8 cellular contexts compared by ENCODE assay signal in the genomic region with DNA sequence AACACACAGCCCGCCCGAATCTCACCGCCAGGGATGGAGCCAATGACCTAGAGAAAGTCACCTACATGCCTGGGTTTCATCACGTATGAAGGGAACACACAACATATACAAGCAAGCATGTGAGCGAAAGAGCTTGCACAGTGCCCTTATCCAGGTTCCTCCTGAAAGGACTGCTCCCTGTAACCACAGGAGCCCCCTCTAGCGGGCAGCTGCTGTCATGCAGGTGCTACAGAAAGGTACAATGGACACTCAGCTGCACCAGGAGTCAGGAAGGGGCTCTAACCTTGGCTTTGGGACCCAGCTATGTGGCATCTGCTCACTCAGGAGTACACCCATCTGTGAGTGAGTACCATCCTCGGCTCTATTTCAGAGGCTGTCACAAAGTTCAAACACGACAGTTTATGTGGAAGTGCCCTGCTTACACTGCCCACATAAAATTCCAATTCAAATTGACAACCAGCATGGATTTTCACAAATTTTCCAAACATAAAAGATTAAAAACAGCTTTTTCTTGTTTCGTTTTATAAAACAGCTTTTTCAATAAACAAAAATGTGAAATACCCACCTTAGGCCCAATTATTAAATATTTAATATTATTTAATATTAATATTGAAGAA. TPM values are rescaled to one million over a fixed set of nuclear protein-coding genes. Genes with fewer than 3 reads are reported as not detected.
A peak's percentile ranks its signal among the peaks of the same experiment; 100 is the strongest.
DNase-seq lines count a peak whose midpoint lies in the region; ATAC-seq and TF ChIP-seq lines count a peak whose summit lies in the region.

No MANE protein-coding gene starts in this region.

- H4K20me1 ChIP-seq in DND-41 (ENCODE audit: insufficient read depth, low read length) (peaks cover 20% of the 10 kb centered on the region; the same call in 1 of the 2 replicates), Karpas-422 (ENCODE audit: insufficient read depth, low read depth, low read length) (peaks cover 41% of the 10 kb centered on the region; the same call in 1 of the 2 replicates)

- no peaks in the 10 kb centered on the region for H3K9me2 ChIP-seq in Karpas-422 (replicated peaks; ENCODE audit: insufficient read depth, low read length)

- H3K4me3 ChIP-seq in DND-41 (ENCODE audit: low read depth in 1 of 2, low read length in 2 of 2) = no peak overlapping the region
- H3K4me3 ChIP-seq in Karpas-422 (ENCODE audit: low read length) = no peak overlapping the region
- H3K4me3 ChIP-seq in adipocyte (ENCODE audit: low read length) = no peak overlapping the region
- H3K4me3 ChIP-seq in right cardiac atrium (ENCODE audit: low read length) = no peak overlapping the region
- no peak overlapping the region for H3K4me3 ChIP-seq in spleen
- H3K4me3 ChIP-seq in lower leg skin (ENCODE audit: low read depth, poor library complexity, severe bottlenecking) = no peak overlapping the region

- peaks cover 46% of the 10 kb centered on the region for H3K36me3 ChIP-seq in DND-41 (ENCODE audit: insufficient read depth, low read length)
- H3K36me3 ChIP-seq in Karpas-422 (ENCODE audit: insufficient read depth, low read length) = peaks cover 28% of the 10 kb centered on the region
- peaks cover 42% of the 10 kb centered on the region for H3K36me3 ChIP-seq in adipocyte (ENCODE audit: control insufficient read depth, insufficient read depth, low read length, severe bottlenecking)
- peaks cover 0 to 49% (median 43%) of the 10 kb centered on the region in 6 donors for H3K36me3 ChIP-seq in spleen

- no peaks in the 10 kb centered on the region for H3K9me3 ChIP-seq in DND-41 (ENCODE audit: insufficient read depth, low read length, severe bottlenecking)
- H3K9me3 ChIP-seq in Karpas-422 (ENCODE audit: low read length) = no peaks in the 10 kb centered on the region
- H3K9me3 ChIP-seq in adipocyte (ENCODE audit: control insufficient read depth, low read length) = no peaks in the 10 kb centered on the region
- H3K9me3 ChIP-seq in right cardiac atrium (ENCODE audit: control insufficient read depth, low read length) = no peaks in the 10 kb centered on the region
- H3K9me3 ChIP-seq in spleen = no peaks in the 10 kb centered on the region

- intact Hi-C loops in right cardiac atrium (cut with DNase I) (no loop called here), spleen (cut with DNase I; ENCODE audit: low total_unique reads) (no loop called here), lower leg skin (cut with DNase I; ENCODE audit: low total_unique reads) (no loop called here)

- H3K4me1 ChIP-seq in DND-41 (ENCODE audit: insufficient read depth, low read length) (peaks cover 39% of the 10 kb centered on the region), Karpas-422 (ENCODE audit: low read length) (peaks cover 21% of the 10 kb centered on the region), adipocyte (ENCODE audit: control insufficient read depth, insufficient read depth, low read length) (peaks cover 11% of the 10 kb centered on the region), right cardiac atrium (ENCODE audit: control insufficient read depth, insufficient read depth, low read length) (no peaks in the 10 kb centered on the region), spleen (peaks cover 11 to 42% (median 29%) of the 10 kb centered on the region in 6 donors)

- TF ChIP-seq POLR2A in spleen (IDR thresholded peaks at IDR 0.05) (no peak), lower leg skin (IDR thresholded peaks at IDR 0.05) (no peak)

- H3K4me2 ChIP-seq in DND-41 (ENCODE audit: insufficient read depth, low read length) (no peak overlapping the region), Karpas-422 (ENCODE audit: low read depth, low read length, poor library complexity, severe bottlenecking) (no peak overlapping the region)

- ATAC-seq in DND-41 (ENCODE audit: insufficient read depth, low read depth) (peak; percentile 57), right cardiac atrium (no peak), GM21447 (IDR thresholded peaks at IDR 0.05; ENCODE audit: unreplicated experiment) (no peak)

- H3K79me2 ChIP-seq in DND-41 (ENCODE audit: insufficient read depth, low read length) (peaks cover 69% of the 10 kb centered on the region), Karpas-422 (ENCODE audit: low read length) (peaks cover 55% of the 10 kb centered on the region)

- DNase-seq in DND-41 = peak; percentile 77
- DNase-seq in Karpas-422 = peak; percentile 87
- DNase-seq in SKM-1 (lab: John Stamatoyannopoulos, UW; ENCODE audit: unreplicated experiment) = peak; percentile 43
- peak; percentile 73 for DNase-seq in adipocyte (ENCODE audit: low read depth)
- peak; percentile 59 to 85 (median 81) for DNase-seq in right cardiac atrium
- DNase-seq in spleen = peak; percentile 89
- DNase-seq in lower leg skin (ENCODE audit: low spot score in 2 of 2) = no peak

- H3K9ac ChIP-seq in DND-41 (ENCODE audit: low read depth, low read length) (no peak overlapping the region), Karpas-422 (ENCODE audit: low read length) (no peak overlapping the region), adipocyte (ENCODE audit: low read length) (no peak overlapping the region)

- TF ChIP-seq CTCF in DND-41 (IDR thresholded peaks at IDR 0.05; ENCODE audit: borderline replicate concordance, extremely low read depth, low read length, poor library complexity, severe bottlenecking) (peak; percentile 89), spleen (IDR thresholded peaks at IDR 0.05 in 8 of 11, conservative IDR thresholded peaks at IDR 0.05 in 3 of 11) (peak in 10 of 11 experiments; percentile 29 to 82 (median 68)), lower leg skin (IDR thresholded peaks at IDR 0.05) (peak in 1 of 3 donors; percentile 16)

- H3K27ac ChIP-seq in DND-41 (ENCODE audit: low read length) = no peak overlapping the region
- no peak overlapping the region for H3K27ac ChIP-seq in Karpas-422 (ENCODE audit: low read length)
- no peak overlapping the region for H3K27ac ChIP-seq in right cardiac atrium (ENCODE audit: low read length)
- no peak overlapping the region for H3K27ac ChIP-seq in spleen

- H3K27me3 ChIP-seq in DND-41 (ENCODE audit: insufficient read depth, low read length, poor library complexity) (no peaks in the 10 kb centered on the region), Karpas-422 (ENCODE audit: low read length) (no peaks in the 10 kb centered on the region), adipocyte (replicated peaks; ENCODE audit: control insufficient read depth, insufficient read depth, low read length) (no peaks in the 10 kb centered on the region), right cardiac atrium (ENCODE audit: control insufficient read depth, insufficient read depth) (no peaks in the 10 kb centered on the region), spleen (replicated peaks in 1 of 7) (no peaks in the 10 kb centered on the region)

- no peak overlapping the region for H2AFZ ChIP-seq in DND-41 (ENCODE audit: low read depth, low read length)
- H2AFZ ChIP-seq in Karpas-422 (ENCODE audit: low read length) = no peak overlapping the region

- WGBS in right cardiac atrium = 56% methylated on average over 9 of the region's 9 CpGs
- WGBS in spleen, 5 donors = 57 to 68% (median 67%) methylated on average over 8 to 9 of the region's 9 CpGs
- WGBS in lower leg skin, 2 donors = 58 to 59% methylated on average over 9 of the region's 9 CpGs

RNA-seq across cellular contexts. Expression of gene NDUFA10, which starts 3.5 kb away (rescaled TPM):
- total RNA-seq in Karpas-422 (2014; rRNA removed; shearing (Covaris generic); ENCODE audit: low replicate concordance) = 93.1 and 104 TPM in 2 replicates
- total RNA-seq in right cardiac atrium (100 to 1,000 TPM; 186 to 266 (median 240) TPM), spleen (100 to 1,000 TPM in 3 of 7 donors, 10 to 100 TPM in 4; 66.2 to 113 (median 95.1) TPM), lower leg skin (100 to 1,000 TPM; 164 to 187 (median 182) TPM)
- polyA plus RNA-seq in right cardiac atrium (176 TPM), spleen (10 to 100 TPM; 61.4 to 94.1 (median 62.9) TPM)

RNA-seq across cellular contexts. Expression of gene OR6B2, which starts 8.6 kb away (rescaled TPM):
- total RNA-seq in Karpas-422 (2014; rRNA removed; shearing (Covaris generic); ENCODE audit: low replicate concordance) = not detected in 2 replicates
- total RNA-seq in right cardiac atrium (not detected), spleen (not detected), lower leg skin (not detected)
- polyA plus RNA-seq in right cardiac atrium (not detected), spleen (not detected)

RNA-seq across cellular contexts. Expression of gene OR6B3, which starts 31.7 kb away (rescaled TPM):
- not detected in 2 replicates for total RNA-seq in Karpas-422 (2014; rRNA removed; shearing (Covaris generic); ENCODE audit: low replicate concordance)
- total RNA-seq in right cardiac atrium (not detected), spleen (not detected), lower leg skin (under 1 TPM in 1 of 4 donors, not detected in 3; 0.44 TPM)
- polyA plus RNA-seq in right cardiac atrium (not detected), spleen (not detected)

Comparison
In these comparisons a context has a peak if more than half of its experiments do, and no peak if none do; other contexts are left out.
1. DNase-seq: peak in DND-41 (single experiment), Karpas-422 (single experiment), SKM-1 (single experiment), adipocyte (single experiment), right cardiac atrium (3 of 3) and spleen (single experiment); none in lower leg skin (0 of 2).